ENCODE assay signal across 10 cellular contexts in genomic region chr19:18495204-18495911, GRCh38. TPM values are rescaled to one million over a fixed set of nuclear protein-coding genes. Genes with fewer than 3 reads are reported as not detected.
DNase-seq lines count a peak whose midpoint lies in the region; ATAC-seq and TF ChIP-seq lines count a peak whose summit lies in the region.
"Had no signal": no experiment of that assay in that cellular context is flagged by ENCODE, and none has a peak within 500 bp of the region (broad histone marks: within the 10 kb centered on the region; RNA-seq: fewer than 3 reads in every experiment).

No MANE protein-coding gene starts in this region.

- H3K36me3 ChIP-seq in mucosa of stomach (ENCODE audit: control insufficient read depth, insufficient read depth, low read length) = no peaks in the 10 kb centered on the region

- TF ChIP-seq CTCF in AG04449 (IDR thresholded peaks at IDR 0.05; ENCODE audit: insufficient read depth, low read length, missing control alignments) (peak; percentile 13), H9 (conservative IDR thresholded peaks at IDR 0.05) (no peak), MCF 10A (IDR thresholded peaks at IDR 0.05; ENCODE audit: unreplicated experiment) (no peak)

- H2BK5ac ChIP-seq in H9 (ENCODE audit: insufficient read length, low read length) = no peak overlapping the region

- peaks cover 3% of the 10 kb centered on the region for H3K79me1 ChIP-seq in H9 (ENCODE audit: insufficient read depth, low read depth, low read length, poor library complexity, severe bottlenecking)

- no peak overlapping the region for H4K5ac ChIP-seq in H9 (ENCODE audit: insufficient read length, low read depth, low read length)

- CTCF ChIA-PET in AG04449 (lab: Yijun Ruan, JAX) = interaction anchor here (1.0 to 3.9 kb wide), 5 partner anchors 25 to 99 kb away, joined by 3 to 12 read pairs (median 5); partner anchors contain the start of gene ELL
- CTCF ChIA-PET in MCF 10A (lab: Yijun Ruan, JAX) = interaction anchor here (0.6 to 2.0 kb wide), 8 partner anchors 11 to 682 kb away, joined by 3 to 17 read pairs (median 4); partner anchors contain the start of genes ELL, REX1BD and UBA52

- H3K4ac ChIP-seq in H9 (ENCODE audit: low read depth, low read length) = no peak overlapping the region

- H2BK12ac ChIP-seq in H9 (ENCODE audit: insufficient read length, low read depth, low read length) = no peak overlapping the region

- H2BK120ac ChIP-seq in H9 (ENCODE audit: low read depth, low read length, poor library complexity, severe bottlenecking) = no peak overlapping the region

- H3K4me3 Mint-ChIP-seq in H9 (no peak overlapping the region), MCF 10A (ENCODE audit: unreplicated experiment) (no peak overlapping the region)

- H3K4me1 Mint-ChIP-seq in H9 = peaks cover 22 to 27% of the 10 kb centered on the region in 2 experiments
- peaks cover 17% of the 10 kb centered on the region for H3K4me1 Mint-ChIP-seq in MCF 10A (ENCODE audit: insufficient read depth, unreplicated experiment)

- no peak overlapping the region for H3K18ac ChIP-seq in H9 (ENCODE audit: insufficient read length, low read depth, low read length)

- H3K27ac Mint-ChIP-seq in H9 (peak overlapping the region; percentile 51 to 87 (median 75); a peak in 3 of 7 replicates), MCF 10A (ENCODE audit: low read depth, unreplicated experiment) (peak overlapping the region; percentile 67)

- peak overlapping the region; percentile 48; the same call in 1 of the 2 replicates for H3K14ac ChIP-seq in H9 (ENCODE audit: insufficient read depth, low read length)

- H2BK20ac ChIP-seq in H9 (ENCODE audit: low read depth, low read length, poor library complexity, severe bottlenecking) = no peak overlapping the region

- WGBS in H9 (ENCODE audit: extremely low coverage, insufficient read length, low lambda C conversion rate) = no CpG with 5 or more reads among the region's 14 CpGs

- no peak overlapping the region for H3K4me3 ChIP-seq in AG04449 (ENCODE audit: low read depth, low read length)
- no peak overlapping the region for H3K4me3 ChIP-seq in mucosa of stomach (ENCODE audit: low read length)

- no peak overlapping the region for H2AK5ac ChIP-seq in H9 (ENCODE audit: insufficient read length, low read length)

- no TSS peak for BruUV-seq in MCF 10A (replicated peaks; lab: Mats Ljungman, UMichigan)

- H3K27me3 ChIP-seq in H9 (ENCODE audit: insufficient read depth, low read length) (no peaks in the 10 kb centered on the region), mucosa of stomach (ENCODE audit: control insufficient read depth, insufficient read depth, low read length) (no peaks in the 10 kb centered on the region)

- no peak overlapping the region for H4K8ac ChIP-seq in H9 (replicated peaks; ENCODE audit: insufficient read length, low read depth, low read length)

- H4K91ac ChIP-seq in H9 (ENCODE audit: insufficient read length, low read depth, low read length) = no peak overlapping the region

- H3K9me3 ChIP-seq in H9 (ENCODE audit: control insufficient read depth, low read depth, low read length) (no peaks in the 10 kb centered on the region), mucosa of stomach (ENCODE audit: control insufficient read depth, low read length) (no peaks in the 10 kb centered on the region)

- DNase-seq in AG04449 (ENCODE audit: low read depth, low spot score) = no peak
- peak; percentile 43 for DNase-seq in H9
- no peak for DNase-seq in MCF 10A (ENCODE audit: unreplicated experiment)
- DNase-seq in cerebellar cortex (ENCODE audit: low spot score) = no peak
- DNase-seq in C1 segment of cervical spinal cord (lab: John Stamatoyannopoulos, UW) = no peak
- DNase-seq in NCI-H1105 treated with DMSO at 0.1 percent for 48 hours (lab: John Stamatoyannopoulos, UW) = no peak
- DNase-seq: NCI-H2171 treated with DMSO at 0.1 percent for 48 hours had no signal

- H3K36me3 Mint-ChIP-seq in H9 (ENCODE audit: insufficient read depth in 1 of 3, low read depth in 3 of 3) (no peaks in the 10 kb centered on the region; a peak in 1 of 7 replicates), MCF 10A (ENCODE audit: insufficient read depth, unreplicated experiment) (no peaks in the 10 kb centered on the region)

- H3T11ph ChIP-seq in H9 (ENCODE audit: low read length) = no peak overlapping the region

- no peaks in the 10 kb centered on the region for H3K23me2 ChIP-seq in H9 (ENCODE audit: insufficient read length, low read depth, low read length, poor library complexity, severe bottlenecking)

- no peak overlapping the region for H3K56ac ChIP-seq in H9 (ENCODE audit: insufficient read length, low read depth, low read length)

- POLR2A ChIA-PET in AG04449 (lab: Yijun Ruan, JAX) = interaction anchor here (0.6 kb wide), 1 partner anchor 301 kb away, joined by 3 read pairs; no protein-coding TSS in a partner anchor
- POLR2A ChIA-PET in MCF 10A (lab: Yijun Ruan, JAX) = interaction anchor here (0.7 to 4.0 kb wide), 9 partner anchors 9 to 172 kb away, joined by 3 to 71 read pairs (median 8); partner anchors contain the start of genes ELL, LSM4, REX1BD and UBA52

- H3K9ac ChIP-seq in H9 (ENCODE audit: extremely low read depth, insufficient read length, low read length) = no peak overlapping the region
- peak overlapping the region; percentile 1 for H3K9ac ChIP-seq in mucosa of stomach (ENCODE audit: low read length)

- peaks cover 2% of the 10 kb centered on the region; the same call in 1 of the 2 replicates for H3K4me1 ChIP-seq in H9 (ENCODE audit: insufficient read depth, low read length)
- H3K4me1 ChIP-seq in mucosa of stomach (ENCODE audit: control insufficient read depth, insufficient read depth, low read length) = peaks cover 41% of the 10 kb centered on the region

- no peak for ATAC-seq in GM19023 (IDR thresholded peaks at IDR 0.05; ENCODE audit: unreplicated experiment)

- intact Hi-C loops in MCF 10A (cut with micrococcal nuclease) = no loop called here

- H3K9me3 Mint-ChIP-seq in H9 (no peaks in the 10 kb centered on the region), MCF 10A (ENCODE audit: unreplicated experiment) (no peaks in the 10 kb centered on the region)
- H3K9me3 Mint-ChIP-seq: IgD-negative memory B cell had no signal

- H2AFZ ChIP-seq in H9 (ENCODE audit: low read length) = no peak overlapping the region

- no peak overlapping the region for H3K27ac ChIP-seq in H9 (ENCODE audit: insufficient read length, low read depth, low read length)

- H3K4me2 ChIP-seq in H9 (ENCODE audit: insufficient read depth, insufficient read length, low read length) = no peak overlapping the region

- no peak overlapping the region for H2BK15ac ChIP-seq in H9 (ENCODE audit: low read depth, low read length)

- H3K79me2 ChIP-seq in H9 (ENCODE audit: insufficient read depth, low read length) = peaks cover 2% of the 10 kb centered on the region; the same call in 1 of the 2 replicates

- no peak overlapping the region for H3K23ac ChIP-seq in H9 (ENCODE audit: insufficient read length, low read depth, low read length)

- H4K20me1 ChIP-seq in H9 (ENCODE audit: control insufficient read depth, insufficient read depth, insufficient read length) = peaks cover 2% of the 10 kb centered on the region

- H3K27me3 Mint-ChIP-seq in H9 (ENCODE audit: low read depth) (no peaks in the 10 kb centered on the region), MCF 10A (ENCODE audit: insufficient read depth, unreplicated experiment) (no peaks in the 10 kb centered on the region)
- H3K27me3 Mint-ChIP-seq: IgD-negative memory B cell had no signal

RNA-seq across cellular contexts. Expression of gene ELL, which starts 26.5 kb away (rescaled TPM):
- total RNA-seq in H9 (2021) (15.5 and 17.0 TPM in 2 replicates), MCF 10A (2022) (20.8 and 22.4 TPM in 2 replicates)

RNA-seq across cellular contexts. Expression of gene FKBP8, which starts 48.0 kb away (rescaled TPM):
- 308 and 310 TPM in 2 replicates for total RNA-seq in H9 (2021)
- total RNA-seq in MCF 10A (2022) = 142 and 154 TPM in 2 replicates

RNA-seq across cellular contexts. Expression of gene ISYNA1, which starts 57.4 kb away (rescaled TPM):
- total RNA-seq in H9 (2021) (241 and 255 TPM in 2 replicates), MCF 10A (2022) (6.8 and 7.7 TPM in 2 replicates)

Comparison
In these comparisons a context has a peak if more than half of its experiments do, and no peak if none do; other contexts are left out.
1. RNA of gene ISYNA1, which starts 57.4 kb away (total RNA-seq): 241 to 255 TPM in H9; 6.8 to 7.7 TPM in MCF 10A; every median in the first group is over 10 times any median in the second.